1 cellular context compared by ENCODE assay signal in genomic region chr7:104900525-104900924, GRCh38.
TF ChIP-seq lines count a peak whose summit lies in the region.

No MANE protein-coding gene starts in this region.

TF ChIP-seq in HepG2, 621 proteins besides CTCF, POLR2A, EP300 and RAD21 (continued from another document and continues in another):
- no peak for TF ChIP-seq DRAP1 (CRISPR knock-in tag; IDR thresholded peaks at IDR 0.05)
- TF ChIP-seq ZNF788 (CRISPR knock-in tag; IDR thresholded peaks at IDR 0.05; ENCODE audit: borderline replicate concordance), result no peak
- TF ChIP-seq PPARG (CRISPR knock-in tag; conservative IDR thresholded peaks at IDR 0.05), result 0 out of 2 replicates have a peak, but pooled peaks have one; percentile 27
- peak; percentile 20; the same call in 1 of the 2 replicates for TF ChIP-seq SAP130 (CRISPR knock-in tag; IDR thresholded peaks at IDR 0.05; ENCODE audit: low read depth)
- TF ChIP-seq ZNF317 (CRISPR knock-in tag; IDR thresholded peaks at IDR 0.05), result no peak
- TF ChIP-seq FOXO4 (CRISPR knock-in tag; conservative IDR thresholded peaks at IDR 0.05), result no peak
- TF ChIP-seq FOXP4 (CRISPR knock-in tag; IDR thresholded peaks at IDR 0.05), result 0 out of 2 replicates have a peak, but pooled peaks have one; percentile 40
- TF ChIP-seq ZBTB33 (CRISPR knock-in tag; IDR thresholded peaks at IDR 0.05), result no peak
- no peak for TF ChIP-seq MAZ (IDR thresholded peaks at IDR 0.05; ENCODE audit: borderline replicate concordance, low read depth, low read length)
- no peak for TF ChIP-seq MAZ (CRISPR knock-in tag; IDR thresholded peaks at IDR 0.05; ENCODE audit: low read depth)
- TF ChIP-seq TSC22D2 (CRISPR knock-in tag; IDR thresholded peaks at IDR 0.05; ENCODE audit: borderline replicate concordance), result no peak
- no peak for TF ChIP-seq HOXA9 (CRISPR knock-in tag; IDR thresholded peaks at IDR 0.05; ENCODE audit: borderline replicate concordance)
- TF ChIP-seq SSRP1 (CRISPR knock-in tag; IDR thresholded peaks at IDR 0.05), result no peak
- no peak for TF ChIP-seq IKZF1 (IDR thresholded peaks at IDR 0.05)
- TF ChIP-seq ZNF274 (CRISPR knock-in tag; IDR thresholded peaks at IDR 0.05), result no peak
- TF ChIP-seq TRAFD1 (CRISPR knock-in tag; IDR thresholded peaks at IDR 0.05; ENCODE audit: borderline replicate concordance), result no peak
- TF ChIP-seq ZNF607 (CRISPR knock-in tag; IDR thresholded peaks at IDR 0.05; ENCODE audit: borderline replicate concordance), result no peak
- TF ChIP-seq NR2F2 (IDR thresholded peaks at IDR 0.05; ENCODE audit: borderline replicate concordance, low read depth), result peak; percentile 78; the same call in 1 of the 2 replicates
- TF ChIP-seq ZSCAN29 (CRISPR knock-in tag; conservative IDR thresholded peaks at IDR 0.05), result no peak
- no peak for TF ChIP-seq MLLT10 (CRISPR knock-in tag; IDR thresholded peaks at IDR 0.05)
- no peak for TF ChIP-seq SCMH1 (CRISPR knock-in tag; IDR thresholded peaks at IDR 0.05; ENCODE audit: borderline replicate concordance)
- no peak for TF ChIP-seq ONECUT2 (CRISPR knock-in tag; IDR thresholded peaks at IDR 0.05)
- TF ChIP-seq MYNN (CRISPR knock-in tag; IDR thresholded peaks at IDR 0.05; ENCODE audit: low read depth), result no peak
- TF ChIP-seq KDM3A (CRISPR knock-in tag; IDR thresholded peaks at IDR 0.05; ENCODE audit: low read depth), result no peak
- no peak for TF ChIP-seq ZNF609 (CRISPR knock-in tag; IDR thresholded peaks at IDR 0.05; ENCODE audit: borderline replicate concordance)
- TF ChIP-seq ARID2 (CRISPR knock-in tag; IDR thresholded peaks at IDR 0.05; ENCODE audit: borderline replicate concordance), result no peak
- TF ChIP-seq PHB2 (IDR thresholded peaks at IDR 0.05; ENCODE audit: partially characterized antibody), result no peak
- no peak for TF ChIP-seq ARNT (IDR thresholded peaks at IDR 0.05)
- TF ChIP-seq SATB2 (CRISPR knock-in tag; IDR thresholded peaks at IDR 0.05), result no peak
- no peak for TF ChIP-seq ZNF441 (CRISPR knock-in tag; IDR thresholded peaks at IDR 0.05; ENCODE audit: borderline replicate concordance)
- no peak for TF ChIP-seq ZNF414 (CRISPR knock-in tag; IDR thresholded peaks at IDR 0.05)
- no peak for TF ChIP-seq ZNF512 (CRISPR knock-in tag; IDR thresholded peaks at IDR 0.05)
- no peak for TF ChIP-seq TFDP1 (CRISPR knock-in tag; IDR thresholded peaks at IDR 0.05; ENCODE audit: borderline replicate concordance)
- TF ChIP-seq HMGXB4 (CRISPR knock-in tag; IDR thresholded peaks at IDR 0.05; ENCODE audit: borderline replicate concordance in 1 of 2, low read depth in 1 of 2), result no peak
- TF ChIP-seq ZNF660 (CRISPR knock-in tag; IDR thresholded peaks at IDR 0.05; ENCODE audit: borderline replicate concordance, low read depth), result no peak
- no peak for TF ChIP-seq ZNF75D (CRISPR knock-in tag; IDR thresholded peaks at IDR 0.05; ENCODE audit: borderline replicate concordance)
- TF ChIP-seq MNT (IDR thresholded peaks at IDR 0.05), result no peak
- TF ChIP-seq SP4 (CRISPR knock-in tag; IDR thresholded peaks at IDR 0.05), result no peak
